Comparison of ENCODE assay signal across 1 cellular context in genomic region chr11:4891996-4892640, GRCh38.
TF ChIP-seq lines count a peak whose summit lies in the region.

No MANE protein-coding gene starts in this region.

TF ChIP-seq in HCT116, 20 proteins besides CTCF, POLR2A, EP300 and RAD21 (continued from another document):
- no peak for TF ChIP-seq MAX (IDR thresholded peaks at IDR 0.05)
